2 cellular contexts compared by ENCODE assay signal in genomic region chr12:130300090-130300489, GRCh38.
TF ChIP-seq lines count a peak whose summit lies in the region.

No MANE protein-coding gene starts in this region.

TF ChIP-seq in endothelial cell of umbilical vein, 7 proteins besides CTCF, POLR2A, EP300 and RAD21 (continued from another document):
- TF ChIP-seq FOS (IDR thresholded peaks at IDR 0.05; ENCODE audit: borderline replicate concordance, insufficient read depth, low read length) = no peak

TF ChIP-seq in SK-N-SH treated with all-trans-retinoic acid at 6 μM for 48 hours, 23 proteins besides CTCF, POLR2A, EP300 and RAD21 (continued from another document):
- TF ChIP-seq TSHZ2 (CRISPR knock-in tag; IDR thresholded peaks at IDR 0.05) (no peak), CSRNP3 (CRISPR knock-in tag; IDR thresholded peaks at IDR 0.05) (no peak), CSDC2 (CRISPR knock-in tag; IDR thresholded peaks at IDR 0.05) (no peak), ZNF565 (CRISPR knock-in tag; conservative IDR thresholded peaks at IDR 0.05; ENCODE audit: low read depth) (no peak), POU6F1 (CRISPR knock-in tag; IDR thresholded peaks at IDR 0.05; ENCODE audit: borderline replicate concordance, low read depth) (no peak), PATZ1 (CRISPR knock-in tag; IDR thresholded peaks at IDR 0.05; ENCODE audit: borderline replicate concordance) (no peak), CREB5 (CRISPR knock-in tag; IDR thresholded peaks at IDR 0.05; ENCODE audit: low read depth) (no peak), ZFP3 (CRISPR knock-in tag; IDR thresholded peaks at IDR 0.05) (no peak), TOX (CRISPR knock-in tag; IDR thresholded peaks at IDR 0.05; ENCODE audit: borderline replicate concordance) (no peak), PPARA (CRISPR knock-in tag; IDR thresholded peaks at IDR 0.05; ENCODE audit: borderline replicate concordance) (no peak), ZC3H10 (CRISPR knock-in tag; IDR thresholded peaks at IDR 0.05) (no peak), BACH2 (CRISPR knock-in tag; IDR thresholded peaks at IDR 0.05; ENCODE audit: borderline replicate concordance) (no peak), ZFP30 (CRISPR knock-in tag; IDR thresholded peaks at IDR 0.05) (no peak)
